In the genomic region with DNA sequence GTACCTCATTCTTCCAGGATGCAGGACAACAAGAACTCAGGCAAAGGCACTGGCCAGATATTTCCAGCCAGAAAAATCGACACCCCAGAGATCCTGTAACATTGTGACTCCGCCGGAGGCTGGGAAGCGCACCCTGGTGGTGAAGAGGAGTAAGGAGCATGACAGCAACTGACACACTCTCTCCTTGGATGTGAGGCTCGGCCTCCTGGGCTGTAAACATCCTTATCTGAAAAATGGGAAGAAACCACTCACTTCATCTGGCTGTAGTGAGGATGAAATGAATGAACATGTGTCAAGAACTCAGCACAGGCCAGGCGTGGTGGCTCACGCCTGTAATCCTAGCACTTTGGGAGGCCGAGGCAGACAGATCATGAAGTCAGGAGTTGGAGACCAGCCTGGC, we compare ENCODE assay signal across 9 cellular contexts. TPM values are rescaled to one million over a fixed set of nuclear protein-coding genes. Genes with fewer than 3 reads are reported as not detected.
A peak's percentile ranks its signal among the peaks of the same experiment; 100 is the strongest.
DNase-seq lines count a peak whose midpoint lies in the region; ATAC-seq and TF ChIP-seq lines count a peak whose summit lies in the region.
"Had no signal": no experiment of that assay in that cellular context is flagged by ENCODE, and none has a peak within 500 bp of the region (broad histone marks: within the 10 kb centered on the region; RNA-seq: fewer than 3 reads in every experiment).

No MANE protein-coding gene starts in this region.

- no peak overlapping the region for H3K4me2 ChIP-seq in OCI-LY7 (ENCODE audit: low read length)

- DNase-seq in heart right ventricle (no peak), Right ventricle myocardium inferior (ENCODE audit: missing footprints) (no peak), OCI-LY7 (ENCODE audit: low spot score) (peak; percentile 46), right atrium auricular region (ENCODE audit: low spot score) (no peak), NCI-H2029 treated with DMSO at 0.1 percent for 48 hours (lab: John Stamatoyannopoulos, UW) (no peak), NCI-H2081 (lab: John Stamatoyannopoulos, UW) (no peak)
- peak; percentile 6 for DNase-seq in activated gamma-delta T cell treated with anti-CD3 and anti-CD28 coated beads, Interleukin-2, amount 50 U/mL, for 16 hours (ENCODE audit: low read depth)
- DNase-seq in stimulated activated CD4-positive, alpha-beta T cell treated with anti-CD3 and anti-CD28 coated beads, TNF-alpha, amount 100 ng/mL, for 24 hours (ENCODE audit: low read depth in 3 of 3) = peak in 2 of 3 experiments; percentile 25 to 26

- no peak overlapping the region for H2AFZ ChIP-seq in OCI-LY7 (ENCODE audit: low read length)

- ATAC-seq in heart right ventricle (no peak), Right ventricle myocardium inferior (no peak)

- H3K27me3 ChIP-seq in heart right ventricle (no peaks in the 10 kb centered on the region), right atrium auricular region (no peaks in the 10 kb centered on the region)

- WGBS in heart right ventricle, 2 donors = 77 to 81% methylated on average over 8 of the region's 8 CpGs

- H3K36me3 ChIP-seq in heart right ventricle (peaks cover 0 to 90% (median 30%) of the 10 kb centered on the region in 9 donors), OCI-LY7 (ENCODE audit: insufficient read depth, low read length) (peaks cover 75% of the 10 kb centered on the region), right atrium auricular region (peaks cover 35% of the 10 kb centered on the region)

- H3K27ac ChIP-seq in heart right ventricle (no peak overlapping the region), OCI-LY7 (ENCODE audit: low read depth, low read length, poor library complexity, severe bottlenecking) (no peak overlapping the region), right atrium auricular region (no peak overlapping the region)
- H3K27ac ChIP-seq: epithelial cell of prostate had no signal

- peak in 8 of 9 donors; percentile 28 to 67 (median 52) for TF ChIP-seq CTCF in heart right ventricle (IDR thresholded peaks at IDR 0.05)
- TF ChIP-seq CTCF in OCI-LY7 (conservative IDR thresholded peaks at IDR 0.05; ENCODE audit: low read length) = peak; percentile 77
- TF ChIP-seq CTCF in right atrium auricular region (IDR thresholded peaks at IDR 0.05) = peak; percentile 18 to 57

- POLR2A ChIA-PET in OCI-LY7 (lab: Charles Lee) = no interaction called here

- H3K4me3 ChIP-seq in heart right ventricle (no peak overlapping the region), OCI-LY7 (ENCODE audit: low read depth, low read length, poor library complexity, severe bottlenecking) (no peak overlapping the region), right atrium auricular region (no peak overlapping the region)

- CTCF ChIA-PET in OCI-LY7 (lab: Charles Lee; ENCODE audit: unreplicated experiment) = interaction anchor here (0.5 to 1.1 kb wide), 2 partner anchors 11 to 266 kb away, joined by 4 read pairs; no protein-coding TSS in a partner anchor

- H3K9me2 ChIP-seq in OCI-LY7 (ENCODE audit: insufficient read depth, low read length) = no peaks in the 10 kb centered on the region

- peaks cover 0 to 15% (median 5%) of the 10 kb centered on the region in 9 donors for H3K4me1 ChIP-seq in heart right ventricle
- H3K4me1 ChIP-seq in OCI-LY7 (ENCODE audit: insufficient read depth, low read length, poor library complexity, severe bottlenecking) = peaks cover 14% of the 10 kb centered on the region
- no peaks in the 10 kb centered on the region for H3K4me1 ChIP-seq in right atrium auricular region

- H4K20me1 ChIP-seq in OCI-LY7 (ENCODE audit: insufficient read depth, low read length) = no peaks in the 10 kb centered on the region

- intact Hi-C loops in heart right ventricle (cut with DNase I) (no loop called here), Right ventricle myocardium inferior (cut with DNase I) (no loop called here), OCI-LY7 (cut with micrococcal nuclease; ENCODE audit: unreplicated experiment) (loop anchor here (1.0 kb wide), 1 partner anchor 74 kb away; no protein-coding TSS in a partner anchor)

- H3K79me2 ChIP-seq in OCI-LY7 (ENCODE audit: insufficient read depth, low read depth, low read length) = no peaks in the 10 kb centered on the region

- BruUV-seq in OCI-LY7 (replicated peaks; lab: Mats Ljungman, UMichigan) = no TSS peak

- H3K9me3 ChIP-seq in heart right ventricle (no peaks in the 10 kb centered on the region), OCI-LY7 (ENCODE audit: low read length) (no peaks in the 10 kb centered on the region), right atrium auricular region (no peaks in the 10 kb centered on the region)

RNA-seq across cellular contexts. Expression of a gene that starts 27.5 kb away (rescaled TPM):
- total RNA-seq in heart right ventricle (10 to 100 TPM in 4 of 10 donors, 1 to 10 TPM in 6; 7.0 to 14.1 (median 9.1) TPM), Right ventricle myocardium inferior (8.4 TPM), OCI-LY7 (2022) (28.2 and 29.8 TPM in 2 replicates), right atrium auricular region (1 to 10 TPM; 6.4 to 9.4 TPM)
- polyA plus RNA-seq in heart right ventricle = 10 to 100 TPM in 1 of 2 donors, 1 to 10 TPM in 1; 7.3 to 13.2 TPM
- 13.3 and 15.0 TPM in 2 replicates for total RNA-seq in OCI-LY7 (2014; rRNA removed; shearing (Covaris generic))

RNA-seq across cellular contexts. Expression of a gene that starts 47.3 kb away (rescaled TPM):
- total RNA-seq in heart right ventricle (10 to 100 TPM; 18.0 to 28.0 (median 22.0) TPM), Right ventricle myocardium inferior (23.3 TPM), OCI-LY7 (2022) (27.1 and 27.3 TPM in 2 replicates), right atrium auricular region (10 to 100 TPM; 29.0 to 43.2 TPM)
- polyA plus RNA-seq in heart right ventricle = 10 to 100 TPM; 19.4 to 23.1 TPM
- 18.6 and 24.0 TPM in 2 replicates for total RNA-seq in OCI-LY7 (2014; rRNA removed; shearing (Covaris generic))

Comparison
In these comparisons a context has a peak if more than half of its experiments do, and no peak if none do; other contexts are left out.
1. DNase-seq: peak in OCI-LY7 (single experiment), activated gamma-delta T cell treated with anti-CD3 and anti-CD28 coated beads, Interleukin-2, amount 50 U/mL, for 16 hours (single experiment) and stimulated activated CD4-positive, alpha-beta T cell treated with anti-CD3 and anti-CD28 coated beads, TNF-alpha, amount 100 ng/mL, for 24 hours (2 of 3); none in heart right ventricle (0 of 2), Right ventricle myocardium inferior (single experiment), right atrium auricular region (single experiment), NCI-H2029 treated with DMSO at 0.1 percent for 48 hours (single experiment) and NCI-H2081 (0 of 2).
2. Peak in every context shown above with its lines, with median percentiles within 50 percentile points of each other: CTCF ChIP-seq.